Comparison of ENCODE assay signal across 17 cellular contexts in genomic region chr3:27767000-27767399, GRCh38. TPM values are rescaled to one million over a fixed set of nuclear protein-coding genes. Genes with fewer than 3 reads are reported as not detected.
"Had no signal": no experiment of that assay in that cellular context is flagged by ENCODE, and none has a peak within 500 bp of the region (broad histone marks: within the 10 kb centered on the region; RNA-seq: fewer than 3 reads in every experiment).

No MANE protein-coding gene starts in this region.

- H3K4me3 ChIP-seq: esophagus muscularis mucosa, gastrocnemius medialis, lung, neural progenitor cell, ovary, right atrium auricular region, sigmoid colon, skin epidermis had no signal

- H3K4me2 ChIP-seq: neural progenitor cell had no signal

- H3K4me3 Mint-ChIP-seq: natural killer cell, neural progenitor cell had no signal

- H3K27me3 ChIP-seq: neural progenitor cell, ovary, right atrium auricular region, sigmoid colon had no signal

- H2AFZ ChIP-seq: neural progenitor cell had no signal

- H3K9me3 ChIP-seq: esophagus muscularis mucosa, gastrocnemius medialis, ovary, right atrium auricular region, sigmoid colon had no signal

- H3K36me3 ChIP-seq: esophagus muscularis mucosa, gastrocnemius medialis, neural progenitor cell, ovary, right atrium auricular region, sigmoid colon had no signal

- H3K9ac ChIP-seq: neural progenitor cell had no signal

- ATAC-seq: gastrocnemius medialis, left colon, left ventricle myocardium superior, natural killer cell had no signal

- H3K36me3 Mint-ChIP-seq: natural killer cell, neural progenitor cell had no signal

- H3K4me1 ChIP-seq: esophagus muscularis mucosa, gastrocnemius medialis, neural progenitor cell, right atrium auricular region, sigmoid colon had no signal

- H3K9me3 Mint-ChIP-seq: natural killer cell, neural progenitor cell had no signal

- H3K27ac ChIP-seq: epithelial cell of prostate, esophagus muscularis mucosa, gastrocnemius medialis, neural progenitor cell, ovary, right atrium auricular region, sigmoid colon, skin epidermis had no signal

- DNase-seq: effector memory CD4-positive, alpha-beta T cell; gastrocnemius medialis; left colon; left ventricle myocardium superior; natural killer cell; nucleus accumbens; ovary; sigmoid colon; stimulated activated naive CD4-positive, alpha-beta T cell treated with Interleukin-2 at 50 U/mL for 16 hours had no signal

- H3K27ac Mint-ChIP-seq: natural killer cell, neural progenitor cell had no signal

RNA-seq across cellular contexts. Expression of gene EOMES, which starts 44.9 kb away (rescaled TPM):
- total RNA-seq: fibroblast of villous mesenchyme, gastrocnemius medialis, myocyte, sigmoid colon had no signal
